Comparison of ENCODE assay signal across 14 cellular contexts in genomic region chr4:127936974-127937373, GRCh38. TPM values are rescaled to one million over a fixed set of nuclear protein-coding genes. Genes with fewer than 3 reads are reported as not detected.
DNase-seq lines count a peak whose midpoint lies in the region; ATAC-seq and TF ChIP-seq lines count a peak whose summit lies in the region.
"Had no signal": no experiment of that assay in that cellular context is flagged by ENCODE, and none has a peak within 500 bp of the region (broad histone marks: within the 10 kb centered on the region; RNA-seq: fewer than 3 reads in every experiment).

No MANE protein-coding gene starts in this region.

- H3K9ac ChIP-seq in mammary epithelial cell (ENCODE audit: insufficient read depth, low read length): no peak overlapping the region
- peak overlapping the region; percentile 47 for H3K9ac ChIP-seq in mesenchymal stem cell (ENCODE audit: low read length)

- ATAC-seq in esophagus mucosa: no peak
- ATAC-seq: naive thymus-derived CD4-positive, alpha-beta T cell had no signal

- no peak overlapping the region for H3K4me2 ChIP-seq in mammary epithelial cell (ENCODE audit: insufficient read depth, low read depth, low read length)
- no peak overlapping the region for H3K4me2 ChIP-seq in mesenchymal stem cell (ENCODE audit: low read length, poor library complexity, severe bottlenecking)

- no peak for TF ChIP-seq EP300 in esophagus muscularis mucosa (IDR thresholded peaks at IDR 0.05)

- no peak overlapping the region for H2BK120ac ChIP-seq in mesenchymal stem cell (ENCODE audit: low read depth, low read length)

- no peak overlapping the region for H3K14ac ChIP-seq in mesenchymal stem cell (ENCODE audit: low read length in 2 of 2)

- H3K27ac ChIP-seq in mammary epithelial cell (ENCODE audit: insufficient read depth, low read depth, low read length) (no peak overlapping the region), mesenchymal stem cell (ENCODE audit: low read length, poor library complexity, severe bottlenecking) (no peak overlapping the region), esophagus muscularis mucosa (replicated peaks in 1 of 4) (no peak overlapping the region)
- H3K27ac ChIP-seq: cardiac muscle cell, testis had no signal

- H3K79me2 ChIP-seq in mammary epithelial cell (ENCODE audit: insufficient read depth, low read length): no peaks in the 10 kb centered on the region

- H3K23ac ChIP-seq in mesenchymal stem cell (ENCODE audit: low read length in 2 of 2): no peak overlapping the region

- CTCF ChIA-PET in mammary epithelial cell (lab: Charles Lee; ENCODE audit: low non-redundant PET): no interaction called here

- no peaks in the 10 kb centered on the region for H3K79me1 ChIP-seq in mesenchymal stem cell (replicated peaks; ENCODE audit: low read length, poor library complexity, severe bottlenecking)

- no peak overlapping the region for H4K91ac ChIP-seq in mesenchymal stem cell (ENCODE audit: low read length)

- dilution Hi-C loops in mammary epithelial cell (cut with HindIII; ENCODE audit: low sequenced_read_pairs): no loop called here

- 92% methylated on average over 1 of the region's 1 CpG for WGBS in mammary epithelial cell (ENCODE audit: low coverage, missing lambda C conversion rate)
- 100% methylated on average over 1 of the region's 1 CpG for WGBS in mesenchymal stem cell
- WGBS in esophagus muscularis mucosa: 98% methylated on average over 1 of the region's 1 CpG

- H3K4me1 ChIP-seq in mammary epithelial cell (ENCODE audit: insufficient read depth, low read length) (no peaks in the 10 kb centered on the region), mesenchymal stem cell (ENCODE audit: control insufficient read depth, insufficient read depth, low read depth, low read length) (no peaks in the 10 kb centered on the region), esophagus muscularis mucosa (no peaks in the 10 kb centered on the region)
- H3K4me1 ChIP-seq: testis had no signal

- BruUV-seq in mammary epithelial cell (replicated peaks; lab: Mats Ljungman, UMichigan): no TSS peak

- TF ChIP-seq POLR2A in esophagus muscularis mucosa (IDR thresholded peaks at IDR 0.05; ENCODE audit: low read depth): no peak

- no peaks in the 10 kb centered on the region for H4K20me1 ChIP-seq in mammary epithelial cell (ENCODE audit: insufficient read depth, low read length)

- H3K4me3 ChIP-seq in mammary epithelial cell (replicated peaks in 1 of 3; ENCODE audit: insufficient read depth in 1 of 3, low read depth in 2 of 3, low read length in 3 of 3) (no peak overlapping the region), mesenchymal stem cell (ENCODE audit: insufficient read depth in 1 of 2, low read depth in 1 of 2, low read length in 2 of 2) (no peak overlapping the region), esophagus muscularis mucosa (no peak overlapping the region)
- H3K4me3 ChIP-seq: cardiac muscle cell, testis had no signal

- H2BK15ac ChIP-seq in mesenchymal stem cell (ENCODE audit: low read depth, poor library complexity, severe bottlenecking): no peak overlapping the region

- H2BK12ac ChIP-seq in mesenchymal stem cell (ENCODE audit: low read length in 2 of 2): no peak overlapping the region

- H3K27me3 ChIP-seq in mammary epithelial cell (ENCODE audit: insufficient read depth, low read length): no peaks in the 10 kb centered on the region
- H3K27me3 ChIP-seq in mesenchymal stem cell (ENCODE audit: control insufficient read depth in 1 of 2, insufficient read depth in 1 of 2, low read length in 2 of 2): no peaks in the 10 kb centered on the region
- no peaks in the 10 kb centered on the region for H3K27me3 ChIP-seq in esophagus muscularis mucosa
- H3K27me3 ChIP-seq: cardiac muscle cell, testis had no signal

- in situ Hi-C loops in mammary epithelial cell (cut with MboI; ENCODE audit: low sequenced_read_pairs in 2 of 2): no loop called here

- H2BK5ac ChIP-seq in mesenchymal stem cell (ENCODE audit: low read depth, low read length, poor library complexity, severe bottlenecking): no peak overlapping the region

- intact Hi-C loops in mammary epithelial cell (cut with micrococcal nuclease) (no loop called here), esophagus muscularis mucosa (cut with DNase I) (no loop called here)

- TF ChIP-seq CTCF in mammary epithelial cell (conservative IDR thresholded peaks at IDR 0.05 in 1 of 2, IDR thresholded peaks at IDR 0.05 in 1 of 2; ENCODE audit: extremely low read depth in 1 of 2, insufficient read depth in 1 of 2, low read depth in 1 of 2, low read length in 2 of 2): no peak
- no peak for TF ChIP-seq CTCF in esophagus muscularis mucosa (IDR thresholded peaks at IDR 0.05)

- H2AFZ ChIP-seq in mammary epithelial cell (ENCODE audit: low read depth, low read length) (no peak overlapping the region), mesenchymal stem cell (ENCODE audit: low read depth, low read length) (no peak overlapping the region)

- no peak overlapping the region for H3K4ac ChIP-seq in mesenchymal stem cell (ENCODE audit: low read depth in 1 of 2, low read length in 2 of 2)

- H3K36me3 ChIP-seq in mammary epithelial cell (ENCODE audit: insufficient read depth, low read length): peaks cover 5% of the 10 kb centered on the region
- peaks cover 3 to 14% of the 10 kb centered on the region in 2 experiments for H3K36me3 ChIP-seq in mesenchymal stem cell (ENCODE audit: control insufficient read depth in 1 of 2, insufficient read depth in 2 of 2, low read depth in 1 of 2, low read length in 2 of 2)
- peaks cover 0 to 23% (median 12%) of the 10 kb centered on the region in 4 donors for H3K36me3 ChIP-seq in esophagus muscularis mucosa

- no peak overlapping the region for H3K18ac ChIP-seq in mesenchymal stem cell (ENCODE audit: low read depth in 1 of 2, low read length in 2 of 2)

- H4K8ac ChIP-seq in mesenchymal stem cell (ENCODE audit: low read length): no peak overlapping the region

- no peak overlapping the region for H2AK5ac ChIP-seq in mesenchymal stem cell (ENCODE audit: low read length, severe bottlenecking)

- DNase-seq in ELR (ENCODE audit: low read depth) (peak; percentile 47), LHCN-M2 (ENCODE audit: low read depth) (peak; percentile 48), mammary epithelial cell (peak; percentile 44), mesenchymal stem cell (peak; percentile 7), NCI-H446 (lab: John Stamatoyannopoulos, UW) (no peak), esophagus muscularis mucosa (ENCODE audit: extremely low spot score) (no peak)
- DNase-seq: activated effector memory CD4-positive, alpha-beta T cell treated with anti-CD3 and anti-CD28 coated beads, Interleukin-2, amount 50 U/mL, for 16 hours; CD4-positive, CD25-positive, alpha-beta regulatory T cell; hippocampal formation; MV-4-11; naive thymus-derived CD4-positive, alpha-beta T cell; testis had no signal

- H3K9me3 ChIP-seq in mammary epithelial cell (replicated peaks; ENCODE audit: insufficient read depth, low read length) (no peaks in the 10 kb centered on the region), mesenchymal stem cell (ENCODE audit: control insufficient read depth, low read length) (no peaks in the 10 kb centered on the region), esophagus muscularis mucosa (no peaks in the 10 kb centered on the region)
- H3K9me3 ChIP-seq: testis had no signal

RNA-seq across cellular contexts. Expression of gene MFSD8, which starts 28.0 kb away (rescaled TPM):
- total RNA-seq in LHCN-M2 (2014; rRNA removed) (19.9 and 26.4 TPM in 2 replicates), mammary epithelial cell (10 to 100 TPM; 23.3 to 28.0 TPM), esophagus mucosa (18.8 TPM), esophagus muscularis mucosa (10 to 100 TPM; 13.6 to 36.1 (median 16.3) TPM)
- 6.3 TPM for polyA plus RNA-seq in LHCN-M2 (2012)
- 9.5 TPM for polyA plus RNA-seq in mammary epithelial cell
- polyA minus RNA-seq in mammary epithelial cell: 32.0 TPM
- polyA plus RNA-seq in mesenchymal stem cell (2013, experiment 1 of 2): 12.9 TPM
- polyA plus RNA-seq in mesenchymal stem cell (2013, experiment 2 of 2): 15.0 TPM

RNA-seq across cellular contexts. Expression of gene ABHD18, which starts 28.2 kb away (rescaled TPM):
- total RNA-seq in LHCN-M2 (2014; rRNA removed) (3.3 and 8.7 TPM in 2 replicates), mammary epithelial cell (1 to 10 TPM; 6.3 to 7.7 TPM), esophagus mucosa (7.1 TPM), esophagus muscularis mucosa (1 to 10 TPM; 4.7 to 10.0 (median 7.1) TPM)
- 1.5 TPM for polyA plus RNA-seq in LHCN-M2 (2012)
- 2.3 TPM for polyA plus RNA-seq in mammary epithelial cell
- polyA minus RNA-seq in mammary epithelial cell: 2.2 TPM
- polyA plus RNA-seq in mesenchymal stem cell (2013, experiment 1 of 2): 4.4 TPM
- polyA plus RNA-seq in mesenchymal stem cell (2013, experiment 2 of 2): 4.4 TPM

RNA-seq across cellular contexts. Expression of gene PLK4, which starts 56.3 kb away (rescaled TPM):
- 31.1 and 47.5 TPM in 2 replicates for total RNA-seq in LHCN-M2 (2014; rRNA removed)
- 4.5 TPM for polyA plus RNA-seq in LHCN-M2 (2012)
- total RNA-seq in mammary epithelial cell: 10 to 100 TPM in 1 of 2 donors, 1 to 10 TPM in 1; 2.8 to 15.2 TPM
- 13.1 TPM for polyA plus RNA-seq in mammary epithelial cell
- polyA minus RNA-seq in mammary epithelial cell: 10.5 TPM
- 2.7 TPM for polyA plus RNA-seq in mesenchymal stem cell (2013, experiment 1 of 2)
- polyA plus RNA-seq in mesenchymal stem cell (2013, experiment 2 of 2): 2.9 TPM
- 10.5 TPM for total RNA-seq in esophagus mucosa
- 1 to 10 TPM in 2 of 4 donors, under 1 TPM in 2; 0.78 to 1.7 (median 1.2) TPM for total RNA-seq in esophagus muscularis mucosa

Comparison
In these comparisons a context has a peak if more than half of its experiments do, and no peak if none do; other contexts are left out.
1. DNase-seq: peak in ELR (single experiment), LHCN-M2 (single experiment), mammary epithelial cell (single experiment) and mesenchymal stem cell (single experiment); none in NCI-H446 (0 of 2) and esophagus muscularis mucosa (single experiment).